3 cellular contexts compared by ENCODE assay signal in the genomic region with DNA sequence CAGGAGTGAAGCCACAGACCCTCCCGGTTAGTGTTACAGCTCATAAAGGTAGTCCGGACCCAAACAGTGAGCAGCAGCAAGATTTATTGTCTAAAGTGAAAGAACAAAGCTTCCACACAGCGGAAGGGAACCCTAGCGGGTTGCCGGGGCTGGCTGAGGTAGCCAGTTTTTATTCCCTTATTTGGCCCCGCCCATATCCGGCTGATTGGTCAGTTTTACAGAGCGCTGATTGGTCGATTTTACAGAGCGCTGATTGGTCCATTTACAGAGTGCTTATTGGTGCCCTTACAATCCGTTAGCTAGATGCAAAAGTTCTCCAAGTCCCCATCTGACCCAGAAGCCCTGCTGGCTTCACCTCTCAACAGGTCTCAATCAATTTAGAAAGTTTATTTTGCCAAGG.
A peak's percentile ranks its signal among the peaks of the same experiment; 100 is the strongest.
TF ChIP-seq lines count a peak whose summit lies in the region.

No MANE protein-coding gene starts in this region.

TF ChIP-seq in HepG2, 621 proteins besides CTCF, POLR2A, EP300 and RAD21:
- TF ChIP-seq NFYB (CRISPR knock-in tag; IDR thresholded peaks at IDR 0.05) (0 out of 2 replicates have a peak, but pooled peaks have one; percentile 20), ZNF30 (CRISPR knock-in tag; IDR thresholded peaks at IDR 0.05) (no peak)

TF ChIP-seq in HCT116, 20 proteins besides CTCF, POLR2A, EP300 and RAD21:
- TF ChIP-seq SRF (IDR thresholded peaks at IDR 0.05; ENCODE audit: low read depth) (no peak), CBX3 (IDR thresholded peaks at IDR 0.05; ENCODE audit: low read depth) (no peak), EGR1 (IDR thresholded peaks at IDR 0.05; ENCODE audit: low read depth) (no peak), CEBPB (IDR thresholded peaks at IDR 0.05; ENCODE audit: low read depth) (no peak), ELF1 (IDR thresholded peaks at IDR 0.05; ENCODE audit: borderline replicate concordance, low read depth) (no peak), JUND (IDR thresholded peaks at IDR 0.05) (no peak), SIN3A (IDR thresholded peaks at IDR 0.05; ENCODE audit: low read depth) (no peak), ZNF274 (IDR thresholded peaks at IDR 0.05; ENCODE audit: low read depth, low read length) (no peak), FOSL1 (IDR thresholded peaks at IDR 0.05; ENCODE audit: low read depth) (no peak), TCF7L2 (IDR thresholded peaks at IDR 0.05; ENCODE audit: borderline replicate concordance, extremely low read depth, insufficient read depth, insufficient read length) (no peak), YY1 (IDR thresholded peaks at IDR 0.05; ENCODE audit: extremely low read depth, insufficient replicate concordance, low read depth, low read length) (no peak), EZH2 (IDR thresholded peaks at IDR 0.05) (no peak), SP1 (IDR thresholded peaks at IDR 0.05; ENCODE audit: low read depth) (no peak), POLR2AphosphoS5 (IDR thresholded peaks at IDR 0.05; ENCODE audit: low read depth, low read length) (no peak), ZFX (IDR thresholded peaks at IDR 0.05) (no peak)
- TF ChIP-seq, protein P1, sequence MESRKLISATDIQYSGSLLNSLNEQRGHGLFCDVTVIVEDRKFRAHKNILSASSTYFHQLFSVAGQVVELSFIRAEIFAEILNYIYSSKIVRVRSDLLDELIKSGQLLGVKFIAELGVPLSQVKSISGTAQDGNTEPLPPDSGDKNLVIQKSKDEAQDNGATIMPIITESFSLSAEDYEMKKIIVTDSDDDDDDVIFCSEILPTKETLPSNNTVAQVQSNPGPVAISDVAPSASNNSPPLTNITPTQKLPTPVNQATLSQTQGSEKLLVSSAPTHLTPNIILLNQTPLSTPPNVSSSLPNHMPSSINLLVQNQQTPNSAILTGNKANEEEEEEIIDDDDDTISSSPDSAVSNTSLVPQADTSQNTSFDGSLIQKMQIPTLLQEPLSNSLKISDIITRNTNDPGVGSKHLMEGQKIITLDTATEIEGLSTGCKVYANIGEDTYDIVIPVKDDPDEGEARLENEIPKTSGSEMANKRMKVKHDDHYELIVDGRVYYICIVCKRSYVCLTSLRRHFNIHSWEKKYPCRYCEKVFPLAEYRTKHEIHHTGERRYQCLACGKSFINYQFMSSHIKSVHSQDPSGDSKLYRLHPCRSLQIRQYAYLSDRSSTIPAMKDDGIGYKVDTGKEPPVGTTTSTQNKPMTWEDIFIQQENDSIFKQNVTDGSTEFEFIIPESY (IDR thresholded peaks at IDR 0.05; ENCODE audit: extremely low read depth, insufficient replicate concordance, low read length) = no peak
- TF ChIP-seq, protein P2, sequence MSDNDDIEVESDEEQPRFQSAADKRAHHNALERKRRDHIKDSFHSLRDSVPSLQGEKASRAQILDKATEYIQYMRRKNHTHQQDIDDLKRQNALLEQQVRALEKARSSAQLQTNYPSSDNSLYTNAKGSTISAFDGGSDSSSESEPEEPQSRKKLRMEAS (IDR thresholded peaks at IDR 0.05) = no peak
- TF ChIP-seq, protein P3, sequence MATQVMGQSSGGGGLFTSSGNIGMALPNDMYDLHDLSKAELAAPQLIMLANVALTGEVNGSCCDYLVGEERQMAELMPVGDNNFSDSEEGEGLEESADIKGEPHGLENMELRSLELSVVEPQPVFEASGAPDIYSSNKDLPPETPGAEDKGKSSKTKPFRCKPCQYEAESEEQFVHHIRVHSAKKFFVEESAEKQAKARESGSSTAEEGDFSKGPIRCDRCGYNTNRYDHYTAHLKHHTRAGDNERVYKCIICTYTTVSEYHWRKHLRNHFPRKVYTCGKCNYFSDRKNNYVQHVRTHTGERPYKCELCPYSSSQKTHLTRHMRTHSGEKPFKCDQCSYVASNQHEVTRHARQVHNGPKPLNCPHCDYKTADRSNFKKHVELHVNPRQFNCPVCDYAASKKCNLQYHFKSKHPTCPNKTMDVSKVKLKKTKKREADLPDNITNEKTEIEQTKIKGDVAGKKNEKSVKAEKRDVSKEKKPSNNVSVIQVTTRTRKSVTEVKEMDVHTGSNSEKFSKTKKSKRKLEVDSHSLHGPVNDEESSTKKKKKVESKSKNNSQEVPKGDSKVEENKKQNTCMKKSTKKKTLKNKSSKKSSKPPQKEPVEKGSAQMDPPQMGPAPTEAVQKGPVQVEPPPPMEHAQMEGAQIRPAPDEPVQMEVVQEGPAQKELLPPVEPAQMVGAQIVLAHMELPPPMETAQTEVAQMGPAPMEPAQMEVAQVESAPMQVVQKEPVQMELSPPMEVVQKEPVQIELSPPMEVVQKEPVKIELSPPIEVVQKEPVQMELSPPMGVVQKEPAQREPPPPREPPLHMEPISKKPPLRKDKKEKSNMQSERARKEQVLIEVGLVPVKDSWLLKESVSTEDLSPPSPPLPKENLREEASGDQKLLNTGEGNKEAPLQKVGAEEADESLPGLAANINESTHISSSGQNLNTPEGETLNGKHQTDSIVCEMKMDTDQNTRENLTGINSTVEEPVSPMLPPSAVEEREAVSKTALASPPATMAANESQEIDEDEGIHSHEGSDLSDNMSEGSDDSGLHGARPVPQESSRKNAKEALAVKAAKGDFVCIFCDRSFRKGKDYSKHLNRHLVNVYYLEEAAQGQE (IDR thresholded peaks at IDR 0.05; ENCODE audit: low read depth) = no peak
- TF ChIP-seq, protein P4, sequence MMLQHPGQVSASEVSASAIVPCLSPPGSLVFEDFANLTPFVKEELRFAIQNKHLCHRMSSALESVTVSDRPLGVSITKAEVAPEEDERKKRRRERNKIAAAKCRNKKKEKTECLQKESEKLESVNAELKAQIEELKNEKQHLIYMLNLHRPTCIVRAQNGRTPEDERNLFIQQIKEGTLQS (IDR thresholded peaks at IDR 0.05) = no peak

TF ChIP-seq in K562, 482 proteins besides CTCF, POLR2A, EP300 and RAD21:
- TF ChIP-seq NFYB (IDR thresholded peaks at IDR 0.05; ENCODE audit: extremely low read depth, insufficient read length) (peak; percentile 72), FOS (IDR thresholded peaks at IDR 0.05; ENCODE audit: extremely low read depth, insufficient read length) (peak; percentile 13), ZC3H4 (CRISPR knock-in tag; IDR thresholded peaks at IDR 0.05; ENCODE audit: borderline replicate concordance) (no peak), HEY1 (CRISPR knock-in tag; IDR thresholded peaks at IDR 0.05; ENCODE audit: borderline replicate concordance) (no peak), RBM25 (IDR thresholded peaks at IDR 0.05; ENCODE audit: low read depth, low read length, severe bottlenecking) (peak; percentile 35)
